In genomic region chr10:132351611-132352010, GRCh38 we compare ENCODE assay signal across 19 cellular contexts.
"Had no signal": no experiment of that assay in that cellular context is flagged by ENCODE, and none has a peak within 500 bp of the region (broad histone marks: within the 10 kb centered on the region; RNA-seq: fewer than 3 reads in every experiment).

No MANE protein-coding gene starts in this region.

- ATAC-seq: activated CD8-positive, alpha-beta memory T cell treated with anti-CD3 and anti-CD28 coated beads, Interleukin-2, amount 10 ng/mL, durations not matched to agents 7 days and 5 days; activated CD8-positive, alpha-beta T cell treated with anti-CD3 and anti-CD28 coated beads for 36 hours; activated naive CD4-positive, alpha-beta T cell treated with anti-CD3 and anti-CD28 coated beads, Interleukin-2, amount 50 U/mL, for 72 hours; gastroesophageal sphincter; stimulated activated naive CD8-positive, alpha-beta T cell treated with anti-CD3 and anti-CD28 coated beads, Interleukin-15, amount 100 ng/mL, for 72 hours; T-cell had no signal

- DNase-seq: activated CD4-positive, alpha-beta T cell treated with anti-CD3 and anti-CD28 coated beads, Interleukin-2, amount 10 ng/mL, durations not matched to agents 7 days and 5 days; activated CD4-positive, CD25-positive, alpha-beta regulatory T cell treated with anti-CD3 and anti-CD28 coated beads, Interleukin-2, amount 50 U/mL, for 72 hours; activated CD8-positive, alpha-beta memory T cell treated with anti-CD3 and anti-CD28 coated beads, Interleukin-2, amount 10 ng/mL, durations not matched to agents 7 days and 5 days; activated CD8-positive, alpha-beta T cell treated with anti-CD3 and anti-CD28 coated beads for 36 hours; activated gamma-delta T cell treated with Interleukin-2 at 50 U/mL for 16 hours; naive B cell; occipital lobe; retina; stimulated activated CD4-positive, alpha-beta T cell treated with anti-CD3 and anti-CD28 coated beads, Interleukin-12 subunit alpha, Interleukin-12 subunit beta, amount 100 ng/mL, for 4 hours; stimulated activated CD4-positive, alpha-beta T cell treated with anti-CD3 and anti-CD28 coated beads, Interleukin-4, amount 100 ng/mL, for 4 hours; stimulated activated naive CD8-positive, alpha-beta T cell treated with anti-CD3 and anti-CD28 coated beads, Interleukin-15, amount 100 ng/mL, for 72 hours; T-cell had no signal

- FAIRE-seq: kidney, urothelium cell line had no signal

- H3K27me3 Mint-ChIP-seq: activated CD4-positive, alpha-beta T cell treated with anti-CD3 and anti-CD28 coated beads, Interleukin-2, amount 10 ng/mL, durations not matched to agents 7 days and 5 days; activated CD8-positive, alpha-beta memory T cell treated with anti-CD3 and anti-CD28 coated beads, Interleukin-2, amount 10 ng/mL, durations not matched to agents 7 days and 5 days; activated CD8-positive, alpha-beta T cell treated with anti-CD3 and anti-CD28 coated beads for 36 hours; naive B cell; progenitor cell of endocrine pancreas; stimulated activated naive CD8-positive, alpha-beta T cell treated with anti-CD3 and anti-CD28 coated beads, Interleukin-15, amount 100 ng/mL, for 72 hours; T-cell had no signal

- H3K4me3 Mint-ChIP-seq: activated CD4-positive, alpha-beta T cell treated with anti-CD3 and anti-CD28 coated beads, Interleukin-2, amount 10 ng/mL, durations not matched to agents 7 days and 5 days; activated CD8-positive, alpha-beta memory T cell treated with anti-CD3 and anti-CD28 coated beads, Interleukin-2, amount 10 ng/mL, durations not matched to agents 7 days and 5 days; activated CD8-positive, alpha-beta T cell treated with anti-CD3 and anti-CD28 coated beads for 36 hours; activated T-helper 1 cell treated with anti-CD3 and anti-CD28 coated beads, Interleukin-12 subunit alpha, Interleukin-12 subunit beta, Interleukin-2, Interleukin-4 antibody, amounts not matched to agents 30 ng/mL and 10 ng/mL and 1 ng/mL, durations not matched to agents 14 hours and 24 hours and 36 hours; naive B cell; stimulated activated naive CD8-positive, alpha-beta T cell treated with anti-CD3 and anti-CD28 coated beads, Interleukin-15, amount 100 ng/mL, for 72 hours; T-cell; T-helper 2 cell treated with Interferon-gamma antibody and Interleukin-4, amounts not matched to agents 5 μg/mL and 100 μg/mL, for 36 hours had no signal

- H3K36me3 Mint-ChIP-seq: activated CD8-positive, alpha-beta memory T cell treated with anti-CD3 and anti-CD28 coated beads, Interleukin-2, amount 10 ng/mL, durations not matched to agents 7 days and 5 days; activated naive CD4-positive, alpha-beta T cell treated with anti-CD3 and anti-CD28 coated beads, Interleukin-2, amount 50 U/mL, for 72 hours; naive B cell had no signal

- H3K9me3 Mint-ChIP-seq: activated CD4-positive, alpha-beta T cell treated with anti-CD3 and anti-CD28 coated beads, Interleukin-2, amount 10 ng/mL, durations not matched to agents 7 days and 5 days; activated CD8-positive, alpha-beta T cell treated with anti-CD3 and anti-CD28 coated beads for 36 hours; activated naive CD4-positive, alpha-beta T cell treated with anti-CD3 and anti-CD28 coated beads, Interleukin-2, amount 50 U/mL, for 72 hours; activated T-helper 1 cell treated with anti-CD3 and anti-CD28 coated beads, Interleukin-12 subunit alpha, Interleukin-12 subunit beta, Interleukin-2, Interleukin-4 antibody, amounts not matched to agents 30 ng/mL and 10 ng/mL and 1 ng/mL, durations not matched to agents 14 hours and 24 hours and 36 hours; naive B cell; stimulated activated naive CD8-positive, alpha-beta T cell treated with anti-CD3 and anti-CD28 coated beads, Interleukin-15, amount 100 ng/mL, for 72 hours; T-cell; T-helper 2 cell treated with Interferon-gamma antibody and Interleukin-4, amounts not matched to agents 5 μg/mL and 100 μg/mL, for 36 hours had no signal

- H3K4me1 Mint-ChIP-seq: activated CD8-positive, alpha-beta memory T cell treated with anti-CD3 and anti-CD28 coated beads, Interleukin-2, amount 10 ng/mL, durations not matched to agents 7 days and 5 days; stimulated activated naive CD8-positive, alpha-beta T cell treated with anti-CD3 and anti-CD28 coated beads, Interleukin-15, amount 100 ng/mL, for 72 hours had no signal

- H3K27ac Mint-ChIP-seq: activated CD4-positive, alpha-beta T cell treated with anti-CD3 and anti-CD28 coated beads, Interleukin-2, amount 10 ng/mL, durations not matched to agents 7 days and 5 days; activated CD8-positive, alpha-beta memory T cell treated with anti-CD3 and anti-CD28 coated beads, Interleukin-2, amount 10 ng/mL, durations not matched to agents 7 days and 5 days; activated CD8-positive, alpha-beta T cell treated with anti-CD3 and anti-CD28 coated beads for 36 hours; activated naive CD4-positive, alpha-beta T cell treated with anti-CD3 and anti-CD28 coated beads, Interleukin-2, amount 50 U/mL, for 72 hours; activated T-helper 1 cell treated with anti-CD3 and anti-CD28 coated beads, Interleukin-12 subunit alpha, Interleukin-12 subunit beta, Interleukin-2, Interleukin-4 antibody, amounts not matched to agents 30 ng/mL and 10 ng/mL and 1 ng/mL, durations not matched to agents 14 hours and 24 hours and 36 hours; progenitor cell of endocrine pancreas; stimulated activated naive CD8-positive, alpha-beta T cell treated with anti-CD3 and anti-CD28 coated beads, Interleukin-15, amount 100 ng/mL, for 72 hours; T-cell; T-helper 2 cell treated with Interferon-gamma antibody and Interleukin-4, amounts not matched to agents 5 μg/mL and 100 μg/mL, for 36 hours had no signal
